Comparison of ENCODE assay signal across 8 cellular contexts in genomic region chr2:148887349-148888002, GRCh38. TPM values are rescaled to one million over a fixed set of nuclear protein-coding genes. Genes with fewer than 3 reads are reported as not detected.
A peak's percentile ranks its signal among the peaks of the same experiment; 100 is the strongest.
DNase-seq lines count a peak whose midpoint lies in the region; TF ChIP-seq lines count a peak whose summit lies in the region.

No MANE protein-coding gene starts in this region.

- H3K27me3 ChIP-seq in sigmoid colon (peaks cover 11 to 50% (median 14%) of the 10 kb centered on the region in 3 donors), HAP-1 (ENCODE audit: low read depth) (no peaks in the 10 kb centered on the region)

- DNase-seq in HFFc6 (no peak), OCI-M1 (lab: John Stamatoyannopoulos, UW) (peak; percentile 19), fibroblast of peridontal ligament (ENCODE audit: extremely low read depth) (peak; percentile 19), sigmoid colon (no peak), hepatic stellate cell (ENCODE audit: low spot score) (no peak), RKO (ENCODE audit: low spot score) (no peak), HAP-1 (ENCODE audit: low spot score in 2 of 2) (no peak)
- no peak for DNase-seq in stimulated activated CD8-positive, alpha-beta memory T cell treated with anti-CD3 and anti-CD28 coated beads, Interleukin-4, amount 100 ng/mL, for 48 hours

- peak overlapping the region; percentile 79 for H3K4me3 Mint-ChIP-seq in HFFc6

- peaks cover 0 to 6% (median under 1%) of the 10 kb centered on the region in 4 donors for H3K9me3 ChIP-seq in sigmoid colon
- H3K9me3 ChIP-seq in HAP-1, result no peaks in the 10 kb centered on the region

- intact Hi-C loops in sigmoid colon (cut with DNase I), result no loop called here

- H3K27ac Mint-ChIP-seq in HFFc6, result no peak overlapping the region

- H3K4me1 ChIP-seq in sigmoid colon (peaks cover 0 to 8% (median 7%) of the 10 kb centered on the region in 4 donors), HAP-1 (no peaks in the 10 kb centered on the region)

- WGBS in sigmoid colon, 2 donors, result 14 to 15% methylated on average over 19 of the region's 19 CpGs

- peaks cover 22% of the 10 kb centered on the region for H3K27me3 Mint-ChIP-seq in HFFc6 (ENCODE audit: insufficient read depth)

- no peak for TF ChIP-seq EP300 in sigmoid colon (IDR thresholded peaks at IDR 0.05)

- H3K36me3 Mint-ChIP-seq in HFFc6 (ENCODE audit: low read depth), result no peaks in the 10 kb centered on the region

- TF ChIP-seq CTCF in HFFc6 (IDR thresholded peaks at IDR 0.05) (no peak), sigmoid colon (IDR thresholded peaks at IDR 0.05) (no peak)

- TF ChIP-seq POLR2A in sigmoid colon (IDR thresholded peaks at IDR 0.05), result no peak

- no peak overlapping the region for H3K27ac ChIP-seq in sigmoid colon

- H3K9me3 Mint-ChIP-seq in HFFc6, result peaks cover under 1% of the 10 kb centered on the region; the same call in 1 of the 2 replicates

- H3K36me3 ChIP-seq in sigmoid colon, result no peaks in the 10 kb centered on the region
- no peaks in the 10 kb centered on the region for H3K36me3 ChIP-seq in HAP-1 (replicated peaks)

- H3K4me3 ChIP-seq in sigmoid colon, result peak overlapping the region; percentile 9 to 39 (median 38)
- no peak overlapping the region for H3K4me3 ChIP-seq in HAP-1

- peaks cover 6% of the 10 kb centered on the region; the same call in 1 of the 2 replicates for H3K4me1 Mint-ChIP-seq in HFFc6 (ENCODE audit: low read depth)

- in situ Hi-C loops in HAP-1 (cut with MboI; ENCODE audit: low sequenced_read_pairs), result no loop called here

RNA-seq across cellular contexts. Expression of gene KIF5C, which starts 12.4 kb away (rescaled TPM):
- 1 to 10 TPM in 1 of 6 experiments, under 1 TPM in 5; 0.38 to 1.0 (median 0.54) TPM for total RNA-seq in HFFc6 (2021; fragmentation: NEBNext Ultra II Directional; extraction: Animal tissue kit (Norgen Biotek cat#: 25700))
- 10 to 100 TPM in 1 of 4 donors, 1 to 10 TPM in 3; 7.3 to 11.1 (median 7.9) TPM for total RNA-seq in sigmoid colon
- 1 to 10 TPM in 2 of 3 donors, under 1 TPM in 1; 0.23 to 2.1 (median 1.2) TPM for polyA plus RNA-seq in sigmoid colon

Comparison
In these comparisons a context has a peak if more than half of its experiments do, and no peak if none do; other contexts are left out.
1. DNase-seq: peak in OCI-M1 (single experiment) and fibroblast of peridontal ligament (single experiment); none in HFFc6 (single experiment), sigmoid colon (single experiment), hepatic stellate cell (single experiment), stimulated activated CD8-positive, alpha-beta memory T cell treated with anti-CD3 and anti-CD28 coated beads, Interleukin-4, amount 100 ng/mL, for 48 hours (single experiment), RKO (single experiment) and HAP-1 (0 of 2).
2. RNA of gene KIF5C, which starts 12.4 kb away (total RNA-seq): 7.3 to 11.1 TPM in sigmoid colon; 0.38 to 1.0 TPM in HFFc6; every median in the first group is over 4 times any median in the second.